In the genomic region with DNA sequence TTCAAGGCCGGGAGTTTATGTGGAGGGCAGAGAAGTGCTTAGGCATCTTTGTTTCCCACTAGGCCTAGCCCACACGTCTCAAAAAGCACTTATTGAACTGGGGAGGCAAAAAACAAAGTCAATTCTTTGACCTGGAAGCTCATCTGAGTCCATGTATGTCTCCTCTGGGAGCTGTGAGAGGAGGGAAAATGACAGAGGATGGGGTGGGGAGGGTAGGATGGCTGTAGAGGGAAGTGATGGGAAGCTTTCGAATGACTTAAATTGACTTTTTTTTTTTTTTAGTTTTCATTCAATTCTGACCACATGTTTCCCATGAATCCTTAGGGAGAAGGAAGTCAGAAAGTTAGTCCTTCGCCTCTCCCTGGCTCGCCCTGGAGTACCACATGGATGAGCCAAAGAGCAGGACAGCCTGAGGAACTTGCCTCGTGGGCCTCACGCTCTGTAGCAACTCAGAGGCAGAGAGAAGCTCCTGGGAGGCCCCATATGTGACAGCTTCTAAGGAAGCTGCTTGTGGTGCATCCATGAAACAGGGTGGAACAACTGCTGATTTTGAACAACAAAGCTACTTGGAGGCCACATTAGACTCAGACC, we compare ENCODE assay signal across 1 cellular context.
TF ChIP-seq lines count a peak whose summit lies in the region.

No MANE protein-coding gene starts in this region.

TF ChIP-seq in GM23338, 12 proteins besides CTCF, POLR2A, EP300 and RAD21:
- TF ChIP-seq, protein P1, sequence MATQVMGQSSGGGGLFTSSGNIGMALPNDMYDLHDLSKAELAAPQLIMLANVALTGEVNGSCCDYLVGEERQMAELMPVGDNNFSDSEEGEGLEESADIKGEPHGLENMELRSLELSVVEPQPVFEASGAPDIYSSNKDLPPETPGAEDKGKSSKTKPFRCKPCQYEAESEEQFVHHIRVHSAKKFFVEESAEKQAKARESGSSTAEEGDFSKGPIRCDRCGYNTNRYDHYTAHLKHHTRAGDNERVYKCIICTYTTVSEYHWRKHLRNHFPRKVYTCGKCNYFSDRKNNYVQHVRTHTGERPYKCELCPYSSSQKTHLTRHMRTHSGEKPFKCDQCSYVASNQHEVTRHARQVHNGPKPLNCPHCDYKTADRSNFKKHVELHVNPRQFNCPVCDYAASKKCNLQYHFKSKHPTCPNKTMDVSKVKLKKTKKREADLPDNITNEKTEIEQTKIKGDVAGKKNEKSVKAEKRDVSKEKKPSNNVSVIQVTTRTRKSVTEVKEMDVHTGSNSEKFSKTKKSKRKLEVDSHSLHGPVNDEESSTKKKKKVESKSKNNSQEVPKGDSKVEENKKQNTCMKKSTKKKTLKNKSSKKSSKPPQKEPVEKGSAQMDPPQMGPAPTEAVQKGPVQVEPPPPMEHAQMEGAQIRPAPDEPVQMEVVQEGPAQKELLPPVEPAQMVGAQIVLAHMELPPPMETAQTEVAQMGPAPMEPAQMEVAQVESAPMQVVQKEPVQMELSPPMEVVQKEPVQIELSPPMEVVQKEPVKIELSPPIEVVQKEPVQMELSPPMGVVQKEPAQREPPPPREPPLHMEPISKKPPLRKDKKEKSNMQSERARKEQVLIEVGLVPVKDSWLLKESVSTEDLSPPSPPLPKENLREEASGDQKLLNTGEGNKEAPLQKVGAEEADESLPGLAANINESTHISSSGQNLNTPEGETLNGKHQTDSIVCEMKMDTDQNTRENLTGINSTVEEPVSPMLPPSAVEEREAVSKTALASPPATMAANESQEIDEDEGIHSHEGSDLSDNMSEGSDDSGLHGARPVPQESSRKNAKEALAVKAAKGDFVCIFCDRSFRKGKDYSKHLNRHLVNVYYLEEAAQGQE (IDR thresholded peaks at IDR 0.05; ENCODE audit: unreplicated experiment) = no peak
- TF ChIP-seq NANOG (IDR thresholded peaks at IDR 0.05; ENCODE audit: borderline replicate concordance) = no peak
- TF ChIP-seq ZNF462 (CRISPR knock-in tag; IDR thresholded peaks at IDR 0.05) = no peak
- no peak for TF ChIP-seq STAT1 (IDR thresholded peaks at IDR 0.05; ENCODE audit: unreplicated experiment)
- no peak for TF ChIP-seq ZNF114 (CRISPR knock-in tag; IDR thresholded peaks at IDR 0.05)
- no peak for TF ChIP-seq EZH2phosphoT487 (IDR thresholded peaks at IDR 0.05; ENCODE audit: unreplicated experiment)
- no peak for TF ChIP-seq JUNB (IDR thresholded peaks at IDR 0.05; ENCODE audit: unreplicated experiment)
- TF ChIP-seq EZH2 (IDR thresholded peaks at IDR 0.05; ENCODE audit: low read depth, unreplicated experiment) = no peak
- TF ChIP-seq ZNF331 (CRISPR knock-in tag; IDR thresholded peaks at IDR 0.05; ENCODE audit: low read depth) = no peak
- TF ChIP-seq, protein P2, sequence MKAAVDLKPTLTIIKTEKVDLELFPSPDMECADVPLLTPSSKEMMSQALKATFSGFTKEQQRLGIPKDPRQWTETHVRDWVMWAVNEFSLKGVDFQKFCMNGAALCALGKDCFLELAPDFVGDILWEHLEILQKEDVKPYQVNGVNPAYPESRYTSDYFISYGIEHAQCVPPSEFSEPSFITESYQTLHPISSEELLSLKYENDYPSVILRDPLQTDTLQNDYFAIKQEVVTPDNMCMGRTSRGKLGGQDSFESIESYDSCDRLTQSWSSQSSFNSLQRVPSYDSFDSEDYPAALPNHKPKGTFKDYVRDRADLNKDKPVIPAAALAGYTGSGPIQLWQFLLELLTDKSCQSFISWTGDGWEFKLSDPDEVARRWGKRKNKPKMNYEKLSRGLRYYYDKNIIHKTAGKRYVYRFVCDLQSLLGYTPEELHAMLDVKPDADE (IDR thresholded peaks at IDR 0.05) = no peak
- TF ChIP-seq CREB1 (CRISPR knock-in tag; IDR thresholded peaks at IDR 0.05; ENCODE audit: low read depth) = no peak
- TF ChIP-seq POLR2AphosphoS5 (IDR thresholded peaks at IDR 0.05; ENCODE audit: low read depth) = no peak
